ENCODE assay signal across 8 cellular contexts in genomic region chr15:60392601-60392985, GRCh38. TPM values are rescaled to one million over a fixed set of nuclear protein-coding genes. Genes with fewer than 3 reads are reported as not detected.
DNase-seq lines count a peak whose midpoint lies in the region; ATAC-seq and TF ChIP-seq lines count a peak whose summit lies in the region.

No MANE protein-coding gene starts in this region.

- H3K36me3 Mint-ChIP-seq in natural killer cell treated with Interleukin-12 subunit alpha and Interleukin-12 subunit beta and Interleukin-15 and Interleukin-18, amount 100 ng/mL, for 72 hours, result peaks cover 10% of the 10 kb centered on the region
- H3K36me3 Mint-ChIP-seq in natural killer cell, result no peaks in the 10 kb centered on the region
- H3K36me3 Mint-ChIP-seq in activated T-cell treated with anti-CD3 and anti-CD28 coated beads, Interleukin-2, amount 50 U/mL, for 72 hours (ENCODE audit: insufficient read depth in 2 of 2), result peaks cover 3 to 8% of the 10 kb centered on the region in 2 donors

- no peaks in the 10 kb centered on the region for H3K27me3 ChIP-seq in left ventricle myocardium inferior (ENCODE audit: low read depth)

- peaks cover 99% of the 10 kb centered on the region for H3K4me1 ChIP-seq in left ventricle myocardium inferior

- DNase-seq in natural killer cell treated with Interleukin-12 subunit alpha and Interleukin-12 subunit beta and Interleukin-15 and Interleukin-18, amount 100 ng/mL, for 72 hours (ENCODE audit: low spot score), result no peak
- DNase-seq in natural killer cell (no peak), left ventricle myocardium inferior (no peak), stromal cell of bone marrow (ENCODE audit: low read depth) (peak; percentile 81), NCI-H187 treated with DMSO at 0.1 percent for 48 hours (lab: John Stamatoyannopoulos, UW) (no peak), anterior cingulate cortex (lab: John Stamatoyannopoulos, UW) (no peak)
- DNase-seq in activated T-cell treated with anti-CD3 and anti-CD28 coated beads, Interleukin-2, amount 50 U/mL, for 72 hours, result peak; percentile 61 to 65

- no peaks in the 10 kb centered on the region for H3K9me3 ChIP-seq in left ventricle myocardium inferior (replicated peaks)

- no peak overlapping the region for H3K4me3 Mint-ChIP-seq in natural killer cell treated with Interleukin-12 subunit alpha and Interleukin-12 subunit beta and Interleukin-15 and Interleukin-18, amount 100 ng/mL, for 72 hours
- H3K4me3 Mint-ChIP-seq in natural killer cell, result no peak overlapping the region
- peak overlapping the region in 1 of 2 donors; percentile 29 for H3K4me3 Mint-ChIP-seq in activated T-cell treated with anti-CD3 and anti-CD28 coated beads, Interleukin-2, amount 50 U/mL, for 72 hours

- intact Hi-C loops in natural killer cell (cut with micrococcal nuclease), result no loop called here
- intact Hi-C loops in left ventricle myocardium inferior (cut with micrococcal nuclease), result no loop called here

- H3K4me1 Mint-ChIP-seq in natural killer cell treated with Interleukin-12 subunit alpha and Interleukin-12 subunit beta and Interleukin-15 and Interleukin-18, amount 100 ng/mL, for 72 hours (ENCODE audit: low read depth in 2 of 2), result peaks cover 57 to 75% of the 10 kb centered on the region in 2 donors
- H3K4me1 Mint-ChIP-seq in natural killer cell, result peaks cover 56 to 76% of the 10 kb centered on the region in 2 donors
- H3K4me1 Mint-ChIP-seq in activated T-cell treated with anti-CD3 and anti-CD28 coated beads, Interleukin-2, amount 50 U/mL, for 72 hours (ENCODE audit: low read depth), result peaks cover 73% of the 10 kb centered on the region

- TF ChIP-seq CTCF in natural killer cell (IDR thresholded peaks at IDR 0.05) (no peak), left ventricle myocardium inferior (IDR thresholded peaks at IDR 0.05; ENCODE audit: borderline replicate concordance) (no peak)

- peak overlapping the region; percentile 88 for H3K4me3 ChIP-seq in left ventricle myocardium inferior

- no peak overlapping the region for H3K27ac Mint-ChIP-seq in natural killer cell treated with Interleukin-12 subunit alpha and Interleukin-12 subunit beta and Interleukin-15 and Interleukin-18, amount 100 ng/mL, for 72 hours
- H3K27ac Mint-ChIP-seq in natural killer cell, result peak overlapping the region in 1 of 2 donors; percentile 29
- H3K27ac Mint-ChIP-seq in activated T-cell treated with anti-CD3 and anti-CD28 coated beads, Interleukin-2, amount 50 U/mL, for 72 hours, result peak overlapping the region; percentile 22

- no peaks in the 10 kb centered on the region for H3K27me3 Mint-ChIP-seq in natural killer cell treated with Interleukin-12 subunit alpha and Interleukin-12 subunit beta and Interleukin-15 and Interleukin-18, amount 100 ng/mL, for 72 hours
- H3K27me3 Mint-ChIP-seq in natural killer cell (ENCODE audit: low read depth in 2 of 2), result no peaks in the 10 kb centered on the region
- peaks cover 7% of the 10 kb centered on the region for H3K27me3 Mint-ChIP-seq in activated T-cell treated with anti-CD3 and anti-CD28 coated beads, Interleukin-2, amount 50 U/mL, for 72 hours (ENCODE audit: low read depth)

- peak overlapping the region; percentile 99 for H3K27ac ChIP-seq in left ventricle myocardium inferior (replicated peaks)

- peak; percentile 25 to 74 for ATAC-seq in natural killer cell treated with Interleukin-12 subunit alpha and Interleukin-12 subunit beta and Interleukin-15 and Interleukin-18, amount 100 ng/mL, for 72 hours
- ATAC-seq in natural killer cell, result no peak
- ATAC-seq in activated T-cell treated with anti-CD3 and anti-CD28 coated beads, Interleukin-2, amount 50 U/mL, for 72 hours (replicated peaks in 1 of 2), result peak; percentile 63 to 72
- ATAC-seq in GM18907 (IDR thresholded peaks at IDR 0.05; ENCODE audit: unreplicated experiment), result no peak

- H3K36me3 ChIP-seq in left ventricle myocardium inferior, result peaks cover 17% of the 10 kb centered on the region

- no peaks in the 10 kb centered on the region for H3K9me3 Mint-ChIP-seq in natural killer cell treated with Interleukin-12 subunit alpha and Interleukin-12 subunit beta and Interleukin-15 and Interleukin-18, amount 100 ng/mL, for 72 hours
- H3K9me3 Mint-ChIP-seq in natural killer cell, result no peaks in the 10 kb centered on the region
- no peaks in the 10 kb centered on the region for H3K9me3 Mint-ChIP-seq in activated T-cell treated with anti-CD3 and anti-CD28 coated beads, Interleukin-2, amount 50 U/mL, for 72 hours

RNA-seq across cellular contexts. Expression of gene ANXA2, which starts 5.2 kb away (rescaled TPM):
- total RNA-seq in natural killer cell treated with Interleukin-12 subunit alpha and Interleukin-12 subunit beta and Interleukin-15 and Interleukin-18, amount 100 ng/mL, for 72 hours, result 100 to 1,000 TPM in 1 of 2 donors, 10 to 100 TPM in 1; 95.1 to 137 TPM
- 100 to 1,000 TPM; 132 to 230 (median 155) TPM for total RNA-seq in natural killer cell
- 10 to 100 TPM; 58.2 to 89.3 TPM for total RNA-seq in activated T-cell treated with anti-CD3 and anti-CD28 coated beads, Interleukin-2, amount 50 U/mL, for 72 hours
- 123 TPM for total RNA-seq in left ventricle myocardium inferior

Comparison
In these comparisons a context has a peak if more than half of its experiments do, and no peak if none do; other contexts are left out.
1. ATAC-seq: peak in natural killer cell treated with Interleukin-12 subunit alpha and Interleukin-12 subunit beta and Interleukin-15 and Interleukin-18, amount 100 ng/mL, for 72 hours (2 of 2) and activated T-cell treated with anti-CD3 and anti-CD28 coated beads, Interleukin-2, amount 50 U/mL, for 72 hours (2 of 2); none in natural killer cell (0 of 3) and GM18907 (single experiment).
2. DNase-seq: peak in activated T-cell treated with anti-CD3 and anti-CD28 coated beads, Interleukin-2, amount 50 U/mL, for 72 hours (2 of 2) and stromal cell of bone marrow (single experiment); none in natural killer cell treated with Interleukin-12 subunit alpha and Interleukin-12 subunit beta and Interleukin-15 and Interleukin-18, amount 100 ng/mL, for 72 hours (single experiment), natural killer cell (single experiment), left ventricle myocardium inferior (single experiment), NCI-H187 treated with DMSO at 0.1 percent for 48 hours (single experiment) and anterior cingulate cortex (0 of 58).